In the genomic region with DNA sequence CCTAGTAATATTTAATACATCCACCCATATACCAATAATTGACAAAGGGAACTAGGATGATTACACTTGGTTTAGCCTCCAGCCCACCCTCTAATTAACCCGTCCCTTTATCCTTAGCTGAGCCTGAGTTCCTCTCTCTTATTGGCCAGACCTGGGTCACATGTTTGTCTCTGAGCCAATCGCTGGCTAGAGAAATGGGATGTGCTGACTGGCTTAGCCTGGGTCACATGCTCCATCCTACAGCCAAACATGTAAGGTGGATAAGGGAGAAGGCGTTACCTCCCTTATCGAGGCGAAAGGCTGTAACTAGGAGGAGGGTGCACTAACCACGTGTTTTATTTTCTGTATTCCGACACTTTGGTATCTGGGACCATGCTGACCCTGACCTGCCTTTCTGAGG, we compare ENCODE assay signal across 1 cellular context.
TF ChIP-seq lines count a peak whose summit lies in the region.

No MANE protein-coding gene starts in this region.

TF ChIP-seq in K562, 482 proteins besides CTCF, POLR2A, EP300 and RAD21 (continued from another document):
- TF ChIP-seq ZNF785 (CRISPR knock-in tag; IDR thresholded peaks at IDR 0.05): no peak
- TF ChIP-seq MAFK (IDR thresholded peaks at IDR 0.05; ENCODE audit: low read length): no peak
- peak; percentile 79 for TF ChIP-seq NFYB (IDR thresholded peaks at IDR 0.05; ENCODE audit: extremely low read depth, insufficient read length)
- TF ChIP-seq KAT7 (CRISPR knock-in tag; IDR thresholded peaks at IDR 0.05; ENCODE audit: borderline replicate concordance): no peak
- TF ChIP-seq ILK (tag; IDR thresholded peaks at IDR 0.05; ENCODE audit: borderline replicate concordance, low read depth): no peak
- peak; percentile 81 for TF ChIP-seq RAD51 (IDR thresholded peaks at IDR 0.05; ENCODE audit: borderline replicate concordance, low read depth)
- no peak for TF ChIP-seq ZEB2 (IDR thresholded peaks at IDR 0.05)
- TF ChIP-seq, protein P1, sequence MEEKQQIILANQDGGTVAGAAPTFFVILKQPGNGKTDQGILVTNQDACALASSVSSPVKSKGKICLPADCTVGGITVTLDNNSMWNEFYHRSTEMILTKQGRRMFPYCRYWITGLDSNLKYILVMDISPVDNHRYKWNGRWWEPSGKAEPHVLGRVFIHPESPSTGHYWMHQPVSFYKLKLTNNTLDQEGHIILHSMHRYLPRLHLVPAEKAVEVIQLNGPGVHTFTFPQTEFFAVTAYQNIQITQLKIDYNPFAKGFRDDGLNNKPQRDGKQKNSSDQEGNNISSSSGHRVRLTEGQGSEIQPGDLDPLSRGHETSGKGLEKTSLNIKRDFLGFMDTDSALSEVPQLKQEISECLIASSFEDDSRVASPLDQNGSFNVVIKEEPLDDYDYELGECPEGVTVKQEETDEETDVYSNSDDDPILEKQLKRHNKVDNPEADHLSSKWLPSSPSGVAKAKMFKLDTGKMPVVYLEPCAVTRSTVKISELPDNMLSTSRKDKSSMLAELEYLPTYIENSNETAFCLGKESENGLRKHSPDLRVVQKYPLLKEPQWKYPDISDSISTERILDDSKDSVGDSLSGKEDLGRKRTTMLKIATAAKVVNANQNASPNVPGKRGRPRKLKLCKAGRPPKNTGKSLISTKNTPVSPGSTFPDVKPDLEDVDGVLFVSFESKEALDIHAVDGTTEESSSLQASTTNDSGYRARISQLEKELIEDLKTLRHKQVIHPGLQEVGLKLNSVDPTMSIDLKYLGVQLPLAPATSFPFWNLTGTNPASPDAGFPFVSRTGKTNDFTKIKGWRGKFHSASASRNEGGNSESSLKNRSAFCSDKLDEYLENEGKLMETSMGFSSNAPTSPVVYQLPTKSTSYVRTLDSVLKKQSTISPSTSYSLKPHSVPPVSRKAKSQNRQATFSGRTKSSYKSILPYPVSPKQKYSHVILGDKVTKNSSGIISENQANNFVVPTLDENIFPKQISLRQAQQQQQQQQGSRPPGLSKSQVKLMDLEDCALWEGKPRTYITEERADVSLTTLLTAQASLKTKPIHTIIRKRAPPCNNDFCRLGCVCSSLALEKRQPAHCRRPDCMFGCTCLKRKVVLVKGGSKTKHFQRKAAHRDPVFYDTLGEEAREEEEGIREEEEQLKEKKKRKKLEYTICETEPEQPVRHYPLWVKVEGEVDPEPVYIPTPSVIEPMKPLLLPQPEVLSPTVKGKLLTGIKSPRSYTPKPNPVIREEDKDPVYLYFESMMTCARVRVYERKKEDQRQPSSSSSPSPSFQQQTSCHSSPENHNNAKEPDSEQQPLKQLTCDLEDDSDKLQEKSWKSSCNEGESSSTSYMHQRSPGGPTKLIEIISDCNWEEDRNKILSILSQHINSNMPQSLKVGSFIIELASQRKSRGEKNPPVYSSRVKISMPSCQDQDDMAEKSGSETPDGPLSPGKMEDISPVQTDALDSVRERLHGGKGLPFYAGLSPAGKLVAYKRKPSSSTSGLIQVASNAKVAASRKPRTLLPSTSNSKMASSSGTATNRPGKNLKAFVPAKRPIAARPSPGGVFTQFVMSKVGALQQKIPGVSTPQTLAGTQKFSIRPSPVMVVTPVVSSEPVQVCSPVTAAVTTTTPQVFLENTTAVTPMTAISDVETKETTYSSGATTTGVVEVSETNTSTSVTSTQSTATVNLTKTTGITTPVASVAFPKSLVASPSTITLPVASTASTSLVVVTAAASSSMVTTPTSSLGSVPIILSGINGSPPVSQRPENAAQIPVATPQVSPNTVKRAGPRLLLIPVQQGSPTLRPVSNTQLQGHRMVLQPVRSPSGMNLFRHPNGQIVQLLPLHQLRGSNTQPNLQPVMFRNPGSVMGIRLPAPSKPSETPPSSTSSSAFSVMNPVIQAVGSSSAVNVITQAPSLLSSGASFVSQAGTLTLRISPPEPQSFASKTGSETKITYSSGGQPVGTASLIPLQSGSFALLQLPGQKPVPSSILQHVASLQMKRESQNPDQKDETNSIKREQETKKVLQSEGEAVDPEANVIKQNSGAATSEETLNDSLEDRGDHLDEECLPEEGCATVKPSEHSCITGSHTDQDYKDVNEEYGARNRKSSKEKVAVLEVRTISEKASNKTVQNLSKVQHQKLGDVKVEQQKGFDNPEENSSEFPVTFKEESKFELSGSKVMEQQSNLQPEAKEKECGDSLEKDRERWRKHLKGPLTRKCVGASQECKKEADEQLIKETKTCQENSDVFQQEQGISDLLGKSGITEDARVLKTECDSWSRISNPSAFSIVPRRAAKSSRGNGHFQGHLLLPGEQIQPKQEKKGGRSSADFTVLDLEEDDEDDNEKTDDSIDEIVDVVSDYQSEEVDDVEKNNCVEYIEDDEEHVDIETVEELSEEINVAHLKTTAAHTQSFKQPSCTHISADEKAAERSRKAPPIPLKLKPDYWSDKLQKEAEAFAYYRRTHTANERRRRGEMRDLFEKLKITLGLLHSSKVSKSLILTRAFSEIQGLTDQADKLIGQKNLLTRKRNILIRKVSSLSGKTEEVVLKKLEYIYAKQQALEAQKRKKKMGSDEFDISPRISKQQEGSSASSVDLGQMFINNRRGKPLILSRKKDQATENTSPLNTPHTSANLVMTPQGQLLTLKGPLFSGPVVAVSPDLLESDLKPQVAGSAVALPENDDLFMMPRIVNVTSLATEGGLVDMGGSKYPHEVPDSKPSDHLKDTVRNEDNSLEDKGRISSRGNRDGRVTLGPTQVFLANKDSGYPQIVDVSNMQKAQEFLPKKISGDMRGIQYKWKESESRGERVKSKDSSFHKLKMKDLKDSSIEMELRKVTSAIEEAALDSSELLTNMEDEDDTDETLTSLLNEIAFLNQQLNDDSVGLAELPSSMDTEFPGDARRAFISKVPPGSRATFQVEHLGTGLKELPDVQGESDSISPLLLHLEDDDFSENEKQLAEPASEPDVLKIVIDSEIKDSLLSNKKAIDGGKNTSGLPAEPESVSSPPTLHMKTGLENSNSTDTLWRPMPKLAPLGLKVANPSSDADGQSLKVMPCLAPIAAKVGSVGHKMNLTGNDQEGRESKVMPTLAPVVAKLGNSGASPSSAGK (IDR thresholded peaks at IDR 0.05): peak; percentile 27; the same call in 1 of the 2 replicates
- TF ChIP-seq, protein P2, sequence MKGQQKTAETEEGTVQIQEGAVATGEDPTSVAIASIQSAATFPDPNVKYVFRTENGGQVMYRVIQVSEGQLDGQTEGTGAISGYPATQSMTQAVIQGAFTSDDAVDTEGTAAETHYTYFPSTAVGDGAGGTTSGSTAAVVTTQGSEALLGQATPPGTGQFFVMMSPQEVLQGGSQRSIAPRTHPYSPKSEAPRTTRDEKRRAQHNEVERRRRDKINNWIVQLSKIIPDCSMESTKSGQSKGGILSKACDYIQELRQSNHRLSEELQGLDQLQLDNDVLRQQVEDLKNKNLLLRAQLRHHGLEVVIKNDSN (CRISPR knock-in tag; IDR thresholded peaks at IDR 0.05): peak; percentile 87
- peak; percentile 42 for TF ChIP-seq FOS (IDR thresholded peaks at IDR 0.05; ENCODE audit: extremely low read depth, insufficient read length)
- TF ChIP-seq ZKSCAN3 (CRISPR knock-in tag; IDR thresholded peaks at IDR 0.05): no peak
- no peak for TF ChIP-seq SRF (CRISPR knock-in tag; IDR thresholded peaks at IDR 0.05)
- TF ChIP-seq HIVEP1 (CRISPR knock-in tag; IDR thresholded peaks at IDR 0.05): no peak
- TF ChIP-seq RNF2 (IDR thresholded peaks at IDR 0.05): no peak
- no peak for TF ChIP-seq IFI16 (CRISPR knock-in tag; IDR thresholded peaks at IDR 0.05)
- TF ChIP-seq MLLT1 (IDR thresholded peaks at IDR 0.05): no peak
- TF ChIP-seq USF2 (CRISPR knock-in tag; IDR thresholded peaks at IDR 0.05): peak; percentile 85
- no peak for TF ChIP-seq ZNF232 (CRISPR knock-in tag; IDR thresholded peaks at IDR 0.05)
- TF ChIP-seq ZBTB11 (CRISPR knock-in tag; IDR thresholded peaks at IDR 0.05): 0 out of 6 replicates have a peak, but pooled peaks of 1 of the 3 experiments have one; percentile 19
- no peak for TF ChIP-seq MECOM (CRISPR knock-in tag; IDR thresholded peaks at IDR 0.05)
- TF ChIP-seq NCOA2 (IDR thresholded peaks at IDR 0.05; ENCODE audit: partially characterized antibody in 2 of 2): no peak
- TF ChIP-seq KLF1 (tag; IDR thresholded peaks at IDR 0.05): no peak
- TF ChIP-seq, protein P3, sequence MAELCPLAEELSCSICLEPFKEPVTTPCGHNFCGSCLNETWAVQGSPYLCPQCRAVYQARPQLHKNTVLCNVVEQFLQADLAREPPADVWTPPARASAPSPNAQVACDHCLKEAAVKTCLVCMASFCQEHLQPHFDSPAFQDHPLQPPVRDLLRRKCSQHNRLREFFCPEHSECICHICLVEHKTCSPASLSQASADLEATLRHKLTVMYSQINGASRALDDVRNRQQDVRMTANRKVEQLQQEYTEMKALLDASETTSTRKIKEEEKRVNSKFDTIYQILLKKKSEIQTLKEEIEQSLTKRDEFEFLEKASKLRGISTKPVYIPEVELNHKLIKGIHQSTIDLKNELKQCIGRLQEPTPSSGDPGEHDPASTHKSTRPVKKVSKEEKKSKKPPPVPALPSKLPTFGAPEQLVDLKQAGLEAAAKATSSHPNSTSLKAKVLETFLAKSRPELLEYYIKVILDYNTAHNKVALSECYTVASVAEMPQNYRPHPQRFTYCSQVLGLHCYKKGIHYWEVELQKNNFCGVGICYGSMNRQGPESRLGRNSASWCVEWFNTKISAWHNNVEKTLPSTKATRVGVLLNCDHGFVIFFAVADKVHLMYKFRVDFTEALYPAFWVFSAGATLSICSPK (IDR thresholded peaks at IDR 0.05; ENCODE audit: borderline replicate concordance): no peak
- no peak for TF ChIP-seq ERF (CRISPR knock-in tag; IDR thresholded peaks at IDR 0.05)
- no peak for TF ChIP-seq ZNF384 (IDR thresholded peaks at IDR 0.05; ENCODE audit: low read depth, low read length)
- TF ChIP-seq, protein P4, sequence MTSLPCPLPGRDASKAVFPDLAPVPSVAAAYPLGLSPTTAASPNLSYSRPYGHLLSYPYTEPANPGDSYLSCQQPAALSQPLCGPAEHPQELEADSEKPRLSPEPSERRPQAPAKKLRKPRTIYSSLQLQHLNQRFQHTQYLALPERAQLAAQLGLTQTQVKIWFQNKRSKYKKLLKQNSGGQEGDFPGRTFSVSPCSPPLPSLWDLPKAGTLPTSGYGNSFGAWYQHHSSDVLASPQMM (CRISPR knock-in tag; IDR thresholded peaks at IDR 0.05): no peak
- peak; percentile 80 for TF ChIP-seq L3MBTL2 (IDR thresholded peaks at IDR 0.05)
- TF ChIP-seq EZH2 (IDR thresholded peaks at IDR 0.05; ENCODE audit: borderline replicate concordance, low read depth, low read length): no peak
- TF ChIP-seq RBM25 (IDR thresholded peaks at IDR 0.05; ENCODE audit: low read depth, low read length, severe bottlenecking): peak; percentile 21
- TF ChIP-seq CREB3 (tag; conservative IDR thresholded peaks at IDR 0.05; ENCODE audit: low read depth): no peak
